ENCODE assay signal across 1 cellular context in the genomic region with DNA sequence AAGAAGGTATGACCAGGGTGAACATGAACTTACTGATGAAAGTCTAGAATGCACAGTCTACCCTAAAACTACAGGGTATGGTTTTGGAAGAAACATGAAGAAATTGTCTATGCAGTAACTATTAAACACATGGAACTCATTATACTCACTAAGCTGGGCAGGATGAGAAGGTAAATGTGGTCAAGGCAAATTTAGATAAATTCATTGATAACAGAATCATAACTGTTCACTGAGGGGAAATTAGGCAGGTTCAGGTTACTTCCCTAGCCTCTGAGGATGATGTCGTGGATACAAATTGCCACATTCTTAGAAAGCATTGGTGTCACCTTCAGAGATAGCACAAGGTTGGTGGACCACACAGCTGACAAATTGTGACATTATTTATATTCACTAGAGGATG.
TF ChIP-seq lines count a peak whose summit lies in the region.

No MANE protein-coding gene starts in this region.

TF ChIP-seq in SK-N-SH treated with all-trans-retinoic acid at 6 μM for 48 hours, 23 proteins besides CTCF, POLR2A, EP300 and RAD21 (continued from another document):
- TF ChIP-seq PPARA (CRISPR knock-in tag; IDR thresholded peaks at IDR 0.05; ENCODE audit: borderline replicate concordance) (no peak), GLIS3 (CRISPR knock-in tag; IDR thresholded peaks at IDR 0.05) (no peak), ESRRG (CRISPR knock-in tag; IDR thresholded peaks at IDR 0.05) (no peak), POU6F1 (CRISPR knock-in tag; IDR thresholded peaks at IDR 0.05; ENCODE audit: borderline replicate concordance, low read depth) (no peak), SNAI2 (CRISPR knock-in tag; IDR thresholded peaks at IDR 0.05) (no peak), ZFP30 (CRISPR knock-in tag; IDR thresholded peaks at IDR 0.05) (no peak)
